ENCODE assay signal across 8 cellular contexts in genomic region chr2:109129921-109130725, GRCh38. TPM values are rescaled to one million over a fixed set of nuclear protein-coding genes. Genes with fewer than 3 reads are reported as not detected.
DNase-seq lines count a peak whose midpoint lies in the region; ATAC-seq and TF ChIP-seq lines count a peak whose summit lies in the region.

No MANE protein-coding gene starts in this region.

- peaks cover 15% of the 10 kb centered on the region for H3K4me1 ChIP-seq in CD4-positive, alpha-beta memory T cell (ENCODE audit: insufficient read depth, low read length)
- peaks cover 7 to 42% (median 34%) of the 10 kb centered on the region in 4 donors for H3K4me1 ChIP-seq in esophagus muscularis mucosa

- H3K36me3 Mint-ChIP-seq in CD4-positive, alpha-beta memory T cell = no peaks in the 10 kb centered on the region

- no peak for TF ChIP-seq POLR2A in esophagus muscularis mucosa (IDR thresholded peaks at IDR 0.05; ENCODE audit: low read depth)

- peaks cover 21 to 34% of the 10 kb centered on the region in 2 donors for H3K27me3 Mint-ChIP-seq in CD4-positive, alpha-beta memory T cell

- peak overlapping the region; percentile 84 to 96 (median 87) for H3K4me3 Mint-ChIP-seq in CD4-positive, alpha-beta memory T cell

- H3K36me3 ChIP-seq in CD4-positive, alpha-beta memory T cell (ENCODE audit: insufficient read depth, low read length) = no peaks in the 10 kb centered on the region
- no peaks in the 10 kb centered on the region for H3K36me3 ChIP-seq in esophagus muscularis mucosa

- peak overlapping the region in 3 of 7 donors; percentile 64 to 86 (median 81) for H3K27ac Mint-ChIP-seq in CD4-positive, alpha-beta memory T cell

- H3K4me1 Mint-ChIP-seq in CD4-positive, alpha-beta memory T cell = peaks cover 6 to 14% (median 10%) of the 10 kb centered on the region in 4 donors

- ATAC-seq in GM19023 (IDR thresholded peaks at IDR 0.05; ENCODE audit: unreplicated experiment) (no peak), HG03432 (IDR thresholded peaks at IDR 0.05; ENCODE audit: unreplicated experiment) (no peak)

- TF ChIP-seq CTCF in esophagus muscularis mucosa (IDR thresholded peaks at IDR 0.05) = no peak

- H3K27me3 ChIP-seq in CD4-positive, alpha-beta memory T cell (ENCODE audit: insufficient read depth, low read length) = peaks cover 5% of the 10 kb centered on the region
- peaks cover 0 to 19% (median 0%) of the 10 kb centered on the region in 4 donors for H3K27me3 ChIP-seq in esophagus muscularis mucosa

- TF ChIP-seq EP300 in esophagus muscularis mucosa (IDR thresholded peaks at IDR 0.05) = no peak

- no peak overlapping the region for H3K4me3 ChIP-seq in CD4-positive, alpha-beta memory T cell (ENCODE audit: low read length in 2 of 2)
- H3K4me3 ChIP-seq in esophagus muscularis mucosa = peak overlapping the region; percentile 68 to 91 (median 81)

- WGBS in esophagus muscularis mucosa = 33% methylated on average over 8 of the region's 56 CpGs

- peaks cover 0 to 1% (median 0%) of the 10 kb centered on the region in 8 donors for H3K9me3 Mint-ChIP-seq in CD4-positive, alpha-beta memory T cell

- H3K27ac ChIP-seq in CD4-positive, alpha-beta memory T cell (ENCODE audit: low read depth, low read length) = no peak overlapping the region
- peak overlapping the region; percentile 76 to 89 (median 84) for H3K27ac ChIP-seq in esophagus muscularis mucosa (replicated peaks in 1 of 4)

- CTCF ChIA-PET in CD4-positive, alpha-beta memory T cell (lab: Charles Lee; ENCODE audit: partially characterized antibody) = interaction anchor here (0.6 kb wide), 1 partner anchor 109 kb away, joined by 3 read pairs; no protein-coding TSS in a partner anchor

- intact Hi-C loops in CD4-positive, alpha-beta memory T cell (cut with micrococcal nuclease) = loop anchor here (2.0 kb wide), 2 partner anchors 15 to 201 kb away; no protein-coding TSS in a partner anchor
- intact Hi-C loops in esophagus muscularis mucosa (cut with DNase I) = loop anchor here (5.0 to 10.0 kb wide), 3 partner anchors 37 to 255 kb away; no protein-coding TSS in a partner anchor

- H3K9me3 ChIP-seq in CD4-positive, alpha-beta memory T cell (ENCODE audit: control insufficient read depth in 1 of 2, low read length in 2 of 2) = no peaks in the 10 kb centered on the region
- no peaks in the 10 kb centered on the region for H3K9me3 ChIP-seq in esophagus muscularis mucosa

- POLR2A ChIA-PET in CD4-positive, alpha-beta memory T cell (lab: Charles Lee; ENCODE audit: partially characterized antibody) = interaction anchor here (2.9 kb wide), 1 partner anchor 98 kb away, joined by 19 read pairs; no protein-coding TSS in a partner anchor

- peak in 2 of 5 donors; percentile 10 to 12 for DNase-seq in CD4-positive, alpha-beta memory T cell
- peak; percentile 50 for DNase-seq in RPMI7951 (ENCODE audit: low read depth)
- DNase-seq in esophagus muscularis mucosa (ENCODE audit: extremely low spot score) = no peak
- peak; percentile 28 for DNase-seq in occipital lobe (lab: John Stamatoyannopoulos, UW)
- no peak for DNase-seq in NCI-H524 treated with DMSO at 0.1 percent for 48 hours (lab: John Stamatoyannopoulos, UW)
- no peak for DNase-seq in NCI-H128 (lab: John Stamatoyannopoulos, UW; ENCODE audit: unreplicated experiment)

RNA-seq across cellular contexts. Expression of gene SH3RF3, which starts 1.1 kb away (rescaled TPM):
- total RNA-seq in CD4-positive, alpha-beta memory T cell = 1 to 10 TPM; 2.1 to 2.2 TPM
- under 1 TPM in 1 of 2 donors, not detected in 1; 0.26 TPM for polyA plus RNA-seq in CD4-positive, alpha-beta memory T cell
- total RNA-seq in RPMI7951 (2014; rRNA removed; shearing (Covaris generic)) = 4.3 and 4.6 TPM in 2 replicates
- total RNA-seq in esophagus muscularis mucosa = 10 to 100 TPM in 2 of 4 donors, 1 to 10 TPM in 2; 6.3 to 17.5 (median 11.3) TPM
- 12.3 TPM for total RNA-seq in occipital lobe

Comparison
In these comparisons a context has a peak if more than half of its experiments do, and no peak if none do; other contexts are left out.
1. DNase-seq: peak in RPMI7951 (single experiment) and occipital lobe (single experiment); none in esophagus muscularis mucosa (single experiment), NCI-H524 treated with DMSO at 0.1 percent for 48 hours (single experiment) and NCI-H128 (single experiment).
2. H3K4me3 ChIP-seq: peak in esophagus muscularis mucosa (4 of 4); none in CD4-positive, alpha-beta memory T cell (0 of 2).